10 cellular contexts compared by ENCODE assay signal in genomic region chr10:63273575-63273974, GRCh38.
DNase-seq lines count a peak whose midpoint lies in the region; ATAC-seq, FAIRE-seq and TF ChIP-seq lines count a peak whose summit lies in the region.
"Had no signal": no experiment of that assay in that cellular context is flagged by ENCODE, and none has a peak within 500 bp of the region (broad histone marks: within the 10 kb centered on the region; RNA-seq: fewer than 3 reads in every experiment).

No MANE protein-coding gene starts in this region.

- peaks cover 14% of the 10 kb centered on the region for H3K4me1 Mint-ChIP-seq in neural progenitor cell

- H3K27me3 ChIP-seq in K562 (ENCODE audit: control insufficient read depth in 2 of 2, insufficient read depth in 2 of 2, low read length in 2 of 2): no peaks in the 10 kb centered on the region
- H3K27me3 ChIP-seq in neural progenitor cell: no peaks in the 10 kb centered on the region
- H3K27me3 ChIP-seq: sigmoid colon had no signal

- BruUV-seq in K562 (replicated peaks; lab: Mats Ljungman, UMichigan): no TSS peak

- no peaks in the 10 kb centered on the region for H3K36me3 Mint-ChIP-seq in neural progenitor cell

- no peak overlapping the region for H3K27ac ChIP-seq in K562 (ENCODE audit: extremely low read depth, low read depth, low read length)
- no peak overlapping the region for H3K27ac ChIP-seq in neural progenitor cell

- H3K4me3 ChIP-seq in K562 (no peak overlapping the region), neural progenitor cell (no peak overlapping the region)
- H3K4me3 ChIP-seq: sigmoid colon had no signal

- H3K9me3 ChIP-seq in K562 (replicated peaks; ENCODE audit: control insufficient read depth, insufficient read depth, low read depth, low read length) (no peaks in the 10 kb centered on the region), neural progenitor cell (ENCODE audit: low read depth) (no peaks in the 10 kb centered on the region)
- H3K9me3 ChIP-seq: sigmoid colon had no signal

- H3K79me2 ChIP-seq in K562 (ENCODE audit: control insufficient read depth, insufficient read depth, low read length) (peaks cover 39% of the 10 kb centered on the region), neural progenitor cell (ENCODE audit: low read depth) (peaks cover 74% of the 10 kb centered on the region)

- intact Hi-C loops in K562 (cut with micrococcal nuclease): no loop called here

- no peak overlapping the region for H3K4me2 ChIP-seq in K562 (ENCODE audit: insufficient read depth, low read length)
- no peak overlapping the region for H3K4me2 ChIP-seq in neural progenitor cell

- TF ChIP-seq EP300 in K562 (IDR thresholded peaks at IDR 0.05; ENCODE audit: low read length): no peak

- no peak for FAIRE-seq in K562 (lab: Jason Lieb, UNC)

- H3K9ac ChIP-seq in K562 (ENCODE audit: insufficient read depth in 1 of 2, low read depth in 2 of 2, low read length in 2 of 2) (no peak overlapping the region), neural progenitor cell (no peak overlapping the region)

- CTCF ChIA-PET in K562 (lab: Yijun Ruan, JAX; ENCODE audit: low intra/inter-chr PET ratio): no interaction called here

- H2AFZ ChIP-seq in K562 (ENCODE audit: low read depth, low read length) (no peak overlapping the region), neural progenitor cell (replicated peaks) (no peak overlapping the region)

- ATAC-seq in K562: no peak
- ATAC-seq in GM21576 (IDR thresholded peaks at IDR 0.05; ENCODE audit: unreplicated experiment): no peak

- DNase-seq in GF-D8 (lab: John Stamatoyannopoulos, UW) (peak; percentile 75), MV-4-11 (lab: John Stamatoyannopoulos, UW) (peak; percentile 45), K562 (ENCODE audit: extremely low read depth in 1 of 4, low spot score in 3 of 4) (no peak), neural progenitor cell (ENCODE audit: low spot score) (no peak), SW 1271 (lab: John Stamatoyannopoulos, UW) (no peak), superior temporal gyrus (ENCODE audit: extremely low spot score) (no peak)
- DNase-seq in effector CD4-positive, alpha-beta T cell: no peak
- DNase-seq: SHP77 treated with DMSO at 0.1 percent for 48 hours, sigmoid colon had no signal

- H3F3A ChIP-seq in neural progenitor cell (ENCODE audit: low read depth): peaks cover 29% of the 10 kb centered on the region

- TF ChIP-seq POLR2A in K562 (conservative IDR thresholded peaks at IDR 0.05): no peak

- POLR2A ChIA-PET in K562 (lab: Yijun Ruan, JAX): interaction anchor here (0.6 to 1.9 kb wide), 3 partner anchors 11 to 443 kb away, joined by 3 to 7 read pairs (median 4); no protein-coding TSS in a partner anchor

- H3K27ac Mint-ChIP-seq in neural progenitor cell: peak overlapping the region; percentile 59

- H3K9me3 Mint-ChIP-seq in neural progenitor cell: no peaks in the 10 kb centered on the region

- H3K4me3 Mint-ChIP-seq in neural progenitor cell: no peak overlapping the region

- H3K4me1 ChIP-seq in K562 (replicated peaks in 1 of 2; ENCODE audit: control insufficient read depth in 2 of 2, insufficient read depth in 2 of 2, low read length in 2 of 2) (0 out of 5 replicates have a peak, but pooled peaks cover 3% of the 10 kb centered on the region in 2 experiments), neural progenitor cell (no peaks in the 10 kb centered on the region)

- no peaks in the 10 kb centered on the region for H3K9me1 ChIP-seq in K562 (ENCODE audit: control insufficient read depth, insufficient read depth, low read length)

- H3K36me3 ChIP-seq in K562 (ENCODE audit: control insufficient read depth, insufficient read depth, low read length) (no peaks in the 10 kb centered on the region), neural progenitor cell (no peaks in the 10 kb centered on the region)
- H3K36me3 ChIP-seq: sigmoid colon had no signal

- in situ Hi-C loops in K562 (cut with MboI): no loop called here

- no peak for TF ChIP-seq CTCF in K562 (IDR thresholded peaks at IDR 0.05 in 2 of 3, conservative IDR thresholded peaks at IDR 0.05 in 1 of 3; ENCODE audit: insufficient read depth in 2 of 3, low read depth in 1 of 3, low read length in 3 of 3)
- TF ChIP-seq CTCF in neural progenitor cell (IDR thresholded peaks at IDR 0.05): no peak

- H3K27me3 Mint-ChIP-seq in neural progenitor cell (ENCODE audit: insufficient read depth, low read depth): no peaks in the 10 kb centered on the region

- no peak for TF ChIP-seq RAD21 in K562 (CRISPR knock-in tag; conservative IDR thresholded peaks at IDR 0.05 in 1 of 2, IDR thresholded peaks at IDR 0.05 in 1 of 2)

- no peaks in the 10 kb centered on the region for H4K20me1 ChIP-seq in K562 (replicated peaks; ENCODE audit: control insufficient read depth, insufficient read depth, low read length)
- H4K20me1 ChIP-seq in neural progenitor cell (ENCODE audit: low read depth): peaks cover 9% of the 10 kb centered on the region

TF ChIP-seq in K562, 482 proteins besides CTCF, POLR2A, EP300 and RAD21:
- TF ChIP-seq SPI1 (IDR thresholded peaks at IDR 0.05; ENCODE audit: borderline replicate concordance, low read depth, low read length) (peak; percentile 37; the same call in 1 of the 2 replicates), RFX1 (IDR thresholded peaks at IDR 0.05) (peak; percentile 23; the same call in 1 of the 2 replicates), NR2C2 (CRISPR knock-in tag; IDR thresholded peaks at IDR 0.05) (no peak), NR2C2 (tag; IDR thresholded peaks at IDR 0.05) (no peak), FOXJ2 (tag; IDR thresholded peaks at IDR 0.05) (0 out of 2 replicates have a peak, but pooled peaks have one; percentile 64)

Comparison
In these comparisons a context has a peak if more than half of its experiments do, and no peak if none do; other contexts are left out.
1. DNase-seq: peak in GF-D8 (single experiment) and MV-4-11 (single experiment); none in K562 (0 of 4), neural progenitor cell (single experiment), SW 1271 (0 of 2), superior temporal gyrus (single experiment) and effector CD4-positive, alpha-beta T cell (single experiment).